1 cellular context compared by ENCODE assay signal in the genomic region with DNA sequence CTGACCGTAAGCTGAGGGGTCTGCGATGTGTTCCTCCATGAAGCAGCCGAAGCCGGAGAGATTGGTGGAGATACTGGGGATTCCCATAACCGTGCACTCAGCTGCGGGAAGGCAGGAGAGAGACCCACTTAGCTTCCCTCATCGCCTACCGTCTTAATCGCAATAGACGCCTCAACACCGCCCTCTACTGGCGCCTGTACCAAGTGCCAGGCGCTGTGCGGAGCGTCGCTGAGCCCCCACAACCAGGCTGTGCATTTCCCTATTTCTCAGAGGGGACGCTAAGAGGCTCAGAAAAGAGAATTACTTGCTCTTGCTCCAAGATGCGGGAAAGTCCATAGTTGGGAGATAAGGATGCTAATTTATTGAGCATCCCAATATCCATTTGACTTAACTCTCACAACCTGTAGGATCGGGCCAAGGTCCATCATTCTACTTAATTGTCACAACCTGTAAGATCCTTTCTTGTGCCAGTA.
TF ChIP-seq lines count a peak whose summit lies in the region.

No MANE protein-coding gene starts in this region.

TF ChIP-seq in K562, 482 proteins besides CTCF, POLR2A, EP300 and RAD21 (continued from another document and continues in another):
- TF ChIP-seq, protein P1, sequence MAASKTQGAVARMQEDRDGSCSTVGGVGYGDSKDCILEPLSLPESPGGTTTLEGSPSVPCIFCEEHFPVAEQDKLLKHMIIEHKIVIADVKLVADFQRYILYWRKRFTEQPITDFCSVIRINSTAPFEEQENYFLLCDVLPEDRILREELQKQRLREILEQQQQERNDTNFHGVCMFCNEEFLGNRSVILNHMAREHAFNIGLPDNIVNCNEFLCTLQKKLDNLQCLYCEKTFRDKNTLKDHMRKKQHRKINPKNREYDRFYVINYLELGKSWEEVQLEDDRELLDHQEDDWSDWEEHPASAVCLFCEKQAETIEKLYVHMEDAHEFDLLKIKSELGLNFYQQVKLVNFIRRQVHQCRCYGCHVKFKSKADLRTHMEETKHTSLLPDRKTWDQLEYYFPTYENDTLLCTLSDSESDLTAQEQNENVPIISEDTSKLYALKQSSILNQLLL (CRISPR knock-in tag; IDR thresholded peaks at IDR 0.05; ENCODE audit: borderline replicate concordance) = no peak
- no peak for TF ChIP-seq GTF2F1 (IDR thresholded peaks at IDR 0.05; ENCODE audit: low read depth, low read length)
- TF ChIP-seq, protein P2, sequence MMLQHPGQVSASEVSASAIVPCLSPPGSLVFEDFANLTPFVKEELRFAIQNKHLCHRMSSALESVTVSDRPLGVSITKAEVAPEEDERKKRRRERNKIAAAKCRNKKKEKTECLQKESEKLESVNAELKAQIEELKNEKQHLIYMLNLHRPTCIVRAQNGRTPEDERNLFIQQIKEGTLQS (IDR thresholded peaks at IDR 0.05) = no peak
- TF ChIP-seq, protein P2 (CRISPR knock-in tag; conservative IDR thresholded peaks at IDR 0.05) = no peak
- TF ChIP-seq, protein P3, sequence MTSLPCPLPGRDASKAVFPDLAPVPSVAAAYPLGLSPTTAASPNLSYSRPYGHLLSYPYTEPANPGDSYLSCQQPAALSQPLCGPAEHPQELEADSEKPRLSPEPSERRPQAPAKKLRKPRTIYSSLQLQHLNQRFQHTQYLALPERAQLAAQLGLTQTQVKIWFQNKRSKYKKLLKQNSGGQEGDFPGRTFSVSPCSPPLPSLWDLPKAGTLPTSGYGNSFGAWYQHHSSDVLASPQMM (CRISPR knock-in tag; IDR thresholded peaks at IDR 0.05) = no peak
- TF ChIP-seq, protein P4, sequence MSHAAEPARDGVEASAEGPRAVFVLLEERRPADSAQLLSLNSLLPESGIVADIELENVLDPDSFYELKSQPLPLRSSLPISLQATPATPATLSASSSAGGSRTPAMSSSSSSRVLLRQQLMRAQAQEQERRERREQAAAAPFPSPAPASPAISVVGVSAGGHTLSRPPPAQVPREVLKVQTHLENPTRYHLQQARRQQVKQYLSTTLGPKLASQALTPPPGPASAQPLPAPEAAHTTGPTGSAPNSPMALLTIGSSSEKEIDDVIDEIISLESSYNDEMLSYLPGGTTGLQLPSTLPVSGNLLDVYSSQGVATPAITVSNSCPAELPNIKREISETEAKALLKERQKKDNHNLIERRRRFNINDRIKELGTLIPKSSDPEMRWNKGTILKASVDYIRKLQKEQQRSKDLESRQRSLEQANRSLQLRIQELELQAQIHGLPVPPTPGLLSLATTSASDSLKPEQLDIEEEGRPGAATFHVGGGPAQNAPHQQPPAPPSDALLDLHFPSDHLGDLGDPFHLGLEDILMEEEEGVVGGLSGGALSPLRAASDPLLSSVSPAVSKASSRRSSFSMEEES (CRISPR knock-in tag; IDR thresholded peaks at IDR 0.05) = no peak
- TF ChIP-seq KDM1A (IDR thresholded peaks at IDR 0.05) = no peak
- TF ChIP-seq ASH1L (IDR thresholded peaks at IDR 0.05; ENCODE audit: borderline replicate concordance, low read depth, partially characterized antibody) = no peak
- no peak for TF ChIP-seq NFE2 (IDR thresholded peaks at IDR 0.05; ENCODE audit: low read depth)
- TF ChIP-seq CTBP1 (IDR thresholded peaks at IDR 0.05; ENCODE audit: borderline replicate concordance) = peak; percentile 58; the same call in 1 of the 2 replicates
- TF ChIP-seq KLF6 (CRISPR knock-in tag; IDR thresholded peaks at IDR 0.05; ENCODE audit: borderline replicate concordance) = no peak
- TF ChIP-seq, protein P5, sequence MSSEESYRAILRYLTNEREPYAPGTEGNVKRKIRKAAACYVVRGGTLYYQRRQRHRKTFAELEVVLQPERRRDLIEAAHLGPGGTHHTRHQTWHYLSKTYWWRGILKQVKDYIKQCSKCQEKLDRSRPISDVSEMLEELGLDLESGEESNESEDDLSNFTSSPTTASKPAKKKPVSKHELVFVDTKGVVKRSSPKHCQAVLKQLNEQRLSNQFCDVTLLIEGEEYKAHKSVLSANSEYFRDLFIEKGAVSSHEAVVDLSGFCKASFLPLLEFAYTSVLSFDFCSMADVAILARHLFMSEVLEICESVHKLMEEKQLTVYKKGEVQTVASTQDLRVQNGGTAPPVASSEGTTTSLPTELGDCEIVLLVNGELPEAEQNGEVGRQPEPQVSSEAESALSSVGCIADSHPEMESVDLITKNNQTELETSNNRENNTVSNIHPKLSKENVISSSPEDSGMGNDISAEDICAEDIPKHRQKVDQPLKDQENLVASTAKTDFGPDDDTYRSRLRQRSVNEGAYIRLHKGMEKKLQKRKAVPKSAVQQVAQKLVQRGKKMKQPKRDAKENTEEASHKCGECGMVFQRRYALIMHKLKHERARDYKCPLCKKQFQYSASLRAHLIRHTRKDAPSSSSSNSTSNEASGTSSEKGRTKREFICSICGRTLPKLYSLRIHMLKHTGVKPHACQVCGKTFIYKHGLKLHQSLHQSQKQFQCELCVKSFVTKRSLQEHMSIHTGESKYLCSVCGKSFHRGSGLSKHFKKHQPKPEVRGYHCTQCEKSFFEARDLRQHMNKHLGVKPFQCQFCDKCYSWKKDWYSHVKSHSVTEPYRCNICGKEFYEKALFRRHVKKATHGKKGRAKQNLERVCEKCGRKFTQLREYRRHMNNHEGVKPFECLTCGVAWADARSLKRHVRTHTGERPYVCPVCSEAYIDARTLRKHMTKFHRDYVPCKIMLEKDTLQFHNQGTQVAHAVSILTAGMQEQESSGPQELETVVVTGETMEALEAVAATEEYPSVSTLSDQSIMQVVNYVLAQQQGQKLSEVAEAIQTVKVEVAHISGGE (CRISPR knock-in tag; IDR thresholded peaks at IDR 0.05) = no peak
- TF ChIP-seq, protein P6, sequence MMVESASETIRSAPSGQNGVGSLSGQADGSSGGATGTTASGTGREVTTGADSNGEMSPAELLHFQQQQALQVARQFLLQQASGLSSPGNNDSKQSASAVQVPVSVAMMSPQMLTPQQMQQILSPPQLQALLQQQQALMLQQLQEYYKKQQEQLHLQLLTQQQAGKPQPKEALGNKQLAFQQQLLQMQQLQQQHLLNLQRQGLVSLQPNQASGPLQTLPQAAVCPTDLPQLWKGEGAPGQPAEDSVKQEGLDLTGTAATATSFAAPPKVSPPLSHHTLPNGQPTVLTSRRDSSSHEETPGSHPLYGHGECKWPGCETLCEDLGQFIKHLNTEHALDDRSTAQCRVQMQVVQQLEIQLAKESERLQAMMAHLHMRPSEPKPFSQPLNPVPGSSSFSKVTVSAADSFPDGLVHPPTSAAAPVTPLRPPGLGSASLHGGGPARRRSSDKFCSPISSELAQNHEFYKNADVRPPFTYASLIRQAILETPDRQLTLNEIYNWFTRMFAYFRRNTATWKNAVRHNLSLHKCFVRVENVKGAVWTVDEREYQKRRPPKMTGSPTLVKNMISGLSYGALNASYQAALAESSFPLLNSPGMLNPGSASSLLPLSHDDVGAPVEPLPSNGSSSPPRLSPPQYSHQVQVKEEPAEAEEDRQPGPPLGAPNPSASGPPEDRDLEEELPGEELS (CRISPR knock-in tag; IDR thresholded peaks at IDR 0.05; ENCODE audit: borderline replicate concordance) = no peak
- no peak for TF ChIP-seq HDAC8 (tag; IDR thresholded peaks at IDR 0.05)
- TF ChIP-seq ZNF12 (CRISPR knock-in tag; IDR thresholded peaks at IDR 0.05) = no peak
- no peak for TF ChIP-seq L3MBTL2 (IDR thresholded peaks at IDR 0.05)
- no peak for TF ChIP-seq NCOR1 (IDR thresholded peaks at IDR 0.05)
- TF ChIP-seq C11orf30 (IDR thresholded peaks at IDR 0.05; ENCODE audit: low read depth) = no peak
- TF ChIP-seq, protein P7, sequence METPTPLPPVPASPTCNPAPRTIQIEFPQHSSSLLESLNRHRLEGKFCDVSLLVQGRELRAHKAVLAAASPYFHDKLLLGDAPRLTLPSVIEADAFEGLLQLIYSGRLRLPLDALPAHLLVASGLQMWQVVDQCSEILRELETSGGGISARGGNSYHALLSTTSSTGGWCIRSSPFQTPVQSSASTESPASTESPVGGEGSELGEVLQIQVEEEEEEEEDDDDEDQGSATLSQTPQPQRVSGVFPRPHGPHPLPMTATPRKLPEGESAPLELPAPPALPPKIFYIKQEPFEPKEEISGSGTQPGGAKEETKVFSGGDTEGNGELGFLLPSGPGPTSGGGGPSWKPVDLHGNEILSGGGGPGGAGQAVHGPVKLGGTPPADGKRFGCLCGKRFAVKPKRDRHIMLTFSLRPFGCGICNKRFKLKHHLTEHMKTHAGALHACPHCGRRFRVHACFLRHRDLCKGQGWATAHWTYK (CRISPR knock-in tag; IDR thresholded peaks at IDR 0.05) = no peak
- TF ChIP-seq ZBTB7A (IDR thresholded peaks at IDR 0.05; ENCODE audit: borderline replicate concordance, control insufficient read depth, low read depth, low read length) = peak; percentile 70; the same call in 1 of the 2 replicates
- TF ChIP-seq PHF8 (IDR thresholded peaks at IDR 0.05; ENCODE audit: borderline replicate concordance, low read length) = no peak
- TF ChIP-seq U2AF1 (optimal IDR thresholded peaks at IDR 0.05; ENCODE audit: low read depth, low read length) = no peak
- no peak for TF ChIP-seq DIDO1 (tag; IDR thresholded peaks at IDR 0.05; ENCODE audit: low read depth)
- no peak for TF ChIP-seq PYGO2 (tag; IDR thresholded peaks at IDR 0.05)
- TF ChIP-seq CEBPB (tag; IDR thresholded peaks at IDR 0.05) = no peak
- no peak for TF ChIP-seq ZFX (CRISPR knock-in tag; IDR thresholded peaks at IDR 0.05)
- no peak for TF ChIP-seq KLF13 (tag; IDR thresholded peaks at IDR 0.05; ENCODE audit: borderline replicate concordance, low read depth)
- TF ChIP-seq, protein P8, sequence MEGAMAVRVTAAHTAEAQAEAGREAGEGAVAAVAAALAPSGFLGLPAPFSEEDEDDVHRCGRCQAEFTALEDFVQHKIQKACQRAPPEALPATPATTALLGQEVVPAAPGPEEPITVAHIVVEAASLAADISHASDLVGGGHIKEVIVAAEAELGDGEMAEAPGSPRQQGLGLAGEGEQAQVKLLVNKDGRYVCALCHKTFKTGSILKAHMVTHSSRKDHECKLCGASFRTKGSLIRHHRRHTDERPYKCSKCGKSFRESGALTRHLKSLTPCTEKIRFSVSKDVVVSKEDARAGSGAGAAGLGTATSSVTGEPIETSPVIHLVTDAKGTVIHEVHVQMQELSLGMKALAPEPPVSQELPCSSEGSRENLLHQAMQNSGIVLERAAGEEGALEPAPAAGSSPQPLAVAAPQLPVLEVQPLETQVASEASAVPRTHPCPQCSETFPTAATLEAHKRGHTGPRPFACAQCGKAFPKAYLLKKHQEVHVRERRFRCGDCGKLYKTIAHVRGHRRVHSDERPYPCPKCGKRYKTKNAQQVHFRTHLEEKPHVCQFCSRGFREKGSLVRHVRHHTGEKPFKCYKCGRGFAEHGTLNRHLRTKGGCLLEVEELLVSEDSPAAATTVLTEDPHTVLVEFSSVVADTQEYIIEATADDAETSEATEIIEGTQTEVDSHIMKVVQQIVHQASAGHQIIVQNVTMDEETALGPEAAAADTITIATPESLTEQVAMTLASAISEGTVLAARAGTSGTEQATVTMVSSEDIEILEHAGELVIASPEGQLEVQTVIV (CRISPR knock-in tag; IDR thresholded peaks at IDR 0.05; ENCODE audit: borderline replicate concordance) = no peak
- TF ChIP-seq PHF21A (IDR thresholded peaks at IDR 0.05; ENCODE audit: borderline replicate concordance, low read depth) = no peak
- TF ChIP-seq BRD9 (IDR thresholded peaks at IDR 0.05; ENCODE audit: low read depth, partially characterized antibody) = peak; percentile 49
- no peak for TF ChIP-seq PHB2 (IDR thresholded peaks at IDR 0.05; ENCODE audit: low read depth)
- no peak for TF ChIP-seq GABPB1 (CRISPR knock-in tag; IDR thresholded peaks at IDR 0.05)
- no peak for TF ChIP-seq CBX8 (IDR thresholded peaks at IDR 0.05; ENCODE audit: borderline replicate concordance, extremely low read depth, low read depth, low read length, poor library complexity, severe bottlenecking)
- TF ChIP-seq, protein P9, sequence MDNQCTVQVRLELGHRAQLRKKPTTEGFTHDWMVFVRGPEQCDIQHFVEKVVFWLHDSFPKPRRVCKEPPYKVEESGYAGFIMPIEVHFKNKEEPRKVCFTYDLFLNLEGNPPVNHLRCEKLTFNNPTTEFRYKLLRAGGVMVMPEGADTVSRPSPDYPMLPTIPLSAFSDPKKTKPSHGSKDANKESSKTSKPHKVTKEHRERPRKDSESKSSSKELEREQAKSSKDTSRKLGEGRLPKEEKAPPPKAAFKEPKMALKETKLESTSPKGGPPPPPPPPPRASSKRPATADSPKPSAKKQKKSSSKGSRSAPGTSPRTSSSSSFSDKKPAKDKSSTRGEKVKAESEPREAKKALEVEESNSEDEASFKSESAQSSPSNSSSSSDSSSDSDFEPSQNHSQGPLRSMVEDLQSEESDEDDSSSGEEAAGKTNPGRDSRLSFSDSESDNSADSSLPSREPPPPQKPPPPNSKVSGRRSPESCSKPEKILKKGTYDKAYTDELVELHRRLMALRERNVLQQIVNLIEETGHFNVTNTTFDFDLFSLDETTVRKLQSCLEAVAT (IDR thresholded peaks at IDR 0.05) = no peak
- TF ChIP-seq NR1H2 (CRISPR knock-in tag; IDR thresholded peaks at IDR 0.05) = no peak
- TF ChIP-seq, protein P10, sequence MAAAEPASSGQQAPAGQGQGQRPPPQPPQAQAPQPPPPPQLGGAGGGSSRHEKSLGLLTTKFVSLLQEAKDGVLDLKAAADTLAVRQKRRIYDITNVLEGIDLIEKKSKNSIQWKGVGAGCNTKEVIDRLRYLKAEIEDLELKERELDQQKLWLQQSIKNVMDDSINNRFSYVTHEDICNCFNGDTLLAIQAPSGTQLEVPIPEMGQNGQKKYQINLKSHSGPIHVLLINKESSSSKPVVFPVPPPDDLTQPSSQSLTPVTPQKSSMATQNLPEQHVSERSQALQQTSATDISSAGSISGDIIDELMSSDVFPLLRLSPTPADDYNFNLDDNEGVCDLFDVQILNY (CRISPR knock-in tag; IDR thresholded peaks at IDR 0.05) = no peak
- TF ChIP-seq, protein P11, sequence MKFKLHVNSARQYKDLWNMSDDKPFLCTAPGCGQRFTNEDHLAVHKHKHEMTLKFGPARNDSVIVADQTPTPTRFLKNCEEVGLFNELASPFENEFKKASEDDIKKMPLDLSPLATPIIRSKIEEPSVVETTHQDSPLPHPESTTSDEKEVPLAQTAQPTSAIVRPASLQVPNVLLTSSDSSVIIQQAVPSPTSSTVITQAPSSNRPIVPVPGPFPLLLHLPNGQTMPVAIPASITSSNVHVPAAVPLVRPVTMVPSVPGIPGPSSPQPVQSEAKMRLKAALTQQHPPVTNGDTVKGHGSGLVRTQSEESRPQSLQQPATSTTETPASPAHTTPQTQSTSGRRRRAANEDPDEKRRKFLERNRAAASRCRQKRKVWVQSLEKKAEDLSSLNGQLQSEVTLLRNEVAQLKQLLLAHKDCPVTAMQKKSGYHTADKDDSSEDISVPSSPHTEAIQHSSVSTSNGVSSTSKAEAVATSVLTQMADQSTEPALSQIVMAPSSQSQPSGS (CRISPR knock-in tag; IDR thresholded peaks at IDR 0.05) = no peak
- no peak for TF ChIP-seq PCBP2 (IDR thresholded peaks at IDR 0.05; ENCODE audit: low read depth, low read length, poor library complexity, severe bottlenecking)
- no peak for TF ChIP-seq ZC3H8 (IDR thresholded peaks at IDR 0.05)
- TF ChIP-seq SREBF2 (CRISPR knock-in tag; IDR thresholded peaks at IDR 0.05) = no peak
- TF ChIP-seq, protein P12, sequence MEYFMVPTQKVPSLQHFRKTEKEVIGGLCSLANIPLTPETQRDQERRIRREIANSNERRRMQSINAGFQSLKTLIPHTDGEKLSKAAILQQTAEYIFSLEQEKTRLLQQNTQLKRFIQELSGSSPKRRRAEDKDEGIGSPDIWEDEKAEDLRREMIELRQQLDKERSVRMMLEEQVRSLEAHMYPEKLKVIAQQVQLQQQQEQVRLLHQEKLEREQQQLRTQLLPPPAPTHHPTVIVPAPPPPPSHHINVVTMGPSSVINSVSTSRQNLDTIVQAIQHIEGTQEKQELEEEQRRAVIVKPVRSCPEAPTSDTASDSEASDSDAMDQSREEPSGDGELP (CRISPR knock-in tag; IDR thresholded peaks at IDR 0.05; ENCODE audit: borderline replicate concordance) = peak; percentile 58; the same call in 1 of the 2 replicates
- no peak for TF ChIP-seq CREBBP (IDR thresholded peaks at IDR 0.05; ENCODE audit: low read depth, low read length)
